In the genomic region with DNA sequence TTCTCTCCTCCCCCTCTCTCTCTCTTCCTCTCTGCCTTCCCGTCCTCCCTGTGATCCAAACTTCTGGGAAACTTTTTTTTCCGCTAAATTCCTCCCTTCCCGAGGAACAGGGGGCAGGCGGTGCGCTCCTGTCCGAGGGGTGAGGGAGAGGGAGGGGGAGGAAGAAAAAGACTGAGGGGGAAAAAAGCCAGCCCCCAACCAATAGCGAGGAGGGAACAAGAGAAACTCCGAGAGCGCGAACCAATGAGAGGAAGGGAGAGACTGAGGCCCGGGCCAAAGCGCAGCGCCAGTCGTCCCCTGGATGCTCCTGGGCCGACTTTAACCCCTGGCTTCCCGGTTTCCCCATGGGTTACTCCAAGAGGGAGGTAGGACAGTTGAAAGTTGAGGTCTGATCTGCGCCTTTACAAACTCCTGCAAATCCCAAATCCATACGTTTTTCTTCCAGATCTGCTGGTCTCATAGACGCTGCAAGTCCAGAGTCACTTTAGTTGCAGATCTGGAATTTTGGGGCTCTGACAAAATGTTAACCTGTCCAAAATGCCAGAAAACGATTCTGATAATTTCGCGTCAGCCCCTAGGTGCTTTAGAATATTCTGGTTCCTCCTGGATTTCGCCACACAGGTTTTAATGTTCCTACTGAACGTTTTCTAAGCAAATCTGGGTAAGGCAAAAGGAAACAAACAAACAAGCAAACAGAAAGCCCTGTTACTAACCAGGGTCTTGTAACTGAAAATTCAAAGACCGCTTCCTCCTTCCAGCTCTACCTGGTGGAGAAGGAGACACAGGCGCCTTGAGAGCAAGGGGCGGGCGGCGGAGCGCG, we compare ENCODE assay signal across 8 cellular contexts. TPM values are rescaled to one million over a fixed set of nuclear protein-coding genes. Genes with fewer than 3 reads are reported as not detected.
DNase-seq lines count a peak whose midpoint lies in the region; ATAC-seq and TF ChIP-seq lines count a peak whose summit lies in the region.

A gene (minus strand): TSS at position 158 of the 820 bp plus-strand sequence. CDS start 548 bp downstream, outside the sequence.

- H3K27me3 ChIP-seq in ascending aorta (peaks cover 24% of the 10 kb centered on the region), iPS DF 6.9 (ENCODE audit: control insufficient read depth, insufficient read depth, low read length) (peaks cover 92% of the 10 kb centered on the region)

- no peak for ATAC-seq in HG03039 (IDR thresholded peaks at IDR 0.05; ENCODE audit: unreplicated experiment)
- no peak for ATAC-seq in HG03520 (IDR thresholded peaks at IDR 0.05; ENCODE audit: unreplicated experiment)

- no peaks in the 10 kb centered on the region for H3K36me3 ChIP-seq in ascending aorta
- no peaks in the 10 kb centered on the region for H3K36me3 ChIP-seq in iPS DF 6.9 (ENCODE audit: control insufficient read depth, insufficient read depth, low read length)

- no CpG with 5 or more reads among the region's 31 CpGs for WGBS in iPS DF 6.9 (ENCODE audit: insufficient coverage, insufficient read length)

- no peak for TF ChIP-seq CTCF in ascending aorta (IDR thresholded peaks at IDR 0.05)

- H3K27ac ChIP-seq in ascending aorta: no peak within 1 kb of the TSS
- H3K27ac ChIP-seq in iPS DF 6.9 (ENCODE audit: low read length): no peak within 1 kb of the TSS

- intact Hi-C loops in ascending aorta (cut with DNase I): no loop called here

- H3K9me3 ChIP-seq in ascending aorta (no peaks in the 10 kb centered on the region), iPS DF 6.9 (ENCODE audit: control insufficient read depth, insufficient read depth, low read length) (no peaks in the 10 kb centered on the region)

- DNase-seq in ascending aorta (ENCODE audit: low spot score in 2 of 2) (no peak), iPS DF 6.9 (ENCODE audit: low read depth, low spot score) (no peak), skeletal muscle cell (ENCODE audit: low read depth) (peak; percentile 82), NCI-H774 (lab: John Stamatoyannopoulos, UW) (no peak)
- no peak for DNase-seq in activated CD4-positive, CD25-positive, alpha-beta regulatory T cell (lab: John Stamatoyannopoulos, UW)

- peak within 1 kb of the TSS; percentile 51; the same call in 1 of the 2 replicates for H3K4me3 ChIP-seq in GM08714 (ENCODE audit: low read length)
- H3K4me3 ChIP-seq in ascending aorta: peak within 1 kb of the TSS; percentile 61 to 68
- H3K4me3 ChIP-seq in iPS DF 6.9 (ENCODE audit: low read length): peak within 1 kb of the TSS; percentile 19; the same call in 1 of the 2 replicates
- H3K4me3 ChIP-seq in skeletal muscle cell (ENCODE audit: low read depth, low read length): peak within 1 kb of the TSS; percentile 73

- H3K4me1 ChIP-seq in ascending aorta: peaks cover 4 to 6% of the 10 kb centered on the region in 2 donors
- peaks cover 14% of the 10 kb centered on the region for H3K4me1 ChIP-seq in iPS DF 6.9 (ENCODE audit: control insufficient read depth, insufficient read depth, low read length)

RNA-seq across cellular contexts. Expression of the gene that starts here (rescaled TPM):
- total RNA-seq in ascending aorta: 1.8 TPM

Comparison
In these comparisons a context has a peak if more than half of its experiments do, and no peak if none do; other contexts are left out.
1. H3K4me3 ChIP-seq: peak in every context shown above with its lines; median percentile 73 in skeletal muscle cell; 64 in ascending aorta; 51 in GM08714; 19 in iPS DF 6.9.